ENCODE assay signal across 1 cellular context in the genomic region with DNA sequence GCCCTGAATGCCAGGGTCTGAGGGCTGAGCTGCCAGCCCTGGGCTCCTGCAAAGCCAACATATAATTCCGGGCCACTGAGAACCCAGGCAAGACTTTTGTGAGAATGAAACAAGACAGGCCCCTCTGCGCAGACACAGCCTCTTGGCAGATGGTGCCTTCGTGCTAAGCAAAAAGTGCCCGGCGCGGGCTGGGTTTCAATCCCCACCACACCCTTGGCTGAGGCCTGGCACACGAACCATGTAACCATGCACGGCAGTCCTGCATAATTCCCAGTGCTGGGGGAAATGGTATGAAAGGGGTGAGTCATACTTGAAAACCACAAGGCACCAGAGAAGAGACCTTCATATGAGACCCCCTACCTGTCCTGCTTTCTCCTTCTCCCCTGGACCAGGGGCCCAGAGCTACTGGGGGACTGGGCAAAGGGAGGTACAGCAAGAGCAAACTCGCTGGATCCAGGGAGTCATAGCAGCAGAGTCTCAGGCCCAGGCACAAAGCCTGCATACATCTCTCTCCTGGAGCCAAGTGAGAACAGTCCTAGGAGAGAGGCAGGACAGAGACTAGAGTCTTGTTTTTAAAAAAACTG.
A peak's percentile ranks its signal among the peaks of the same experiment; 100 is the strongest.
TF ChIP-seq lines count a peak whose summit lies in the region.

No MANE protein-coding gene starts in this region.

TF ChIP-seq in SK-N-SH, 30 proteins besides CTCF, POLR2A, EP300 and RAD21 (continued from another document):
- TF ChIP-seq SMC3 (IDR thresholded peaks at IDR 0.05; ENCODE audit: low read depth, low read length) (no peak), FOXM1 (IDR thresholded peaks at IDR 0.05; ENCODE audit: low read depth) (no peak), YY1 (IDR thresholded peaks at IDR 0.05; ENCODE audit: low read depth) (no peak), CHD2 (IDR thresholded peaks at IDR 0.05; ENCODE audit: low read length, partially characterized antibody) (no peak), GABPA (IDR thresholded peaks at IDR 0.05; ENCODE audit: low read depth) (no peak), POLR2AphosphoS5 (IDR thresholded peaks at IDR 0.05; ENCODE audit: low read depth, low read length) (no peak), NFIC (IDR thresholded peaks at IDR 0.05; ENCODE audit: borderline replicate concordance) (0 out of 2 replicates have a peak, but pooled peaks have one; percentile 9), PBX3 (IDR thresholded peaks at IDR 0.05) (0 out of 2 replicates have a peak, but pooled peaks have one; percentile 7)
- TF ChIP-seq, protein P1, sequence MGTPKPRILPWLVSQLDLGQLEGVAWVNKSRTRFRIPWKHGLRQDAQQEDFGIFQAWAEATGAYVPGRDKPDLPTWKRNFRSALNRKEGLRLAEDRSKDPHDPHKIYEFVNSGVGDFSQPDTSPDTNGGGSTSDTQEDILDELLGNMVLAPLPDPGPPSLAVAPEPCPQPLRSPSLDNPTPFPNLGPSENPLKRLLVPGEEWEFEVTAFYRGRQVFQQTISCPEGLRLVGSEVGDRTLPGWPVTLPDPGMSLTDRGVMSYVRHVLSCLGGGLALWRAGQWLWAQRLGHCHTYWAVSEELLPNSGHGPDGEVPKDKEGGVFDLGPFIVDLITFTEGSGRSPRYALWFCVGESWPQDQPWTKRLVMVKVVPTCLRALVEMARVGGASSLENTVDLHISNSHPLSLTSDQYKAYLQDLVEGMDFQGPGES (IDR thresholded peaks at IDR 0.05; ENCODE audit: low read depth, low read length) = no peak
- TF ChIP-seq, protein P2, sequence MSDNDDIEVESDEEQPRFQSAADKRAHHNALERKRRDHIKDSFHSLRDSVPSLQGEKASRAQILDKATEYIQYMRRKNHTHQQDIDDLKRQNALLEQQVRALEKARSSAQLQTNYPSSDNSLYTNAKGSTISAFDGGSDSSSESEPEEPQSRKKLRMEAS (IDR thresholded peaks at IDR 0.05; ENCODE audit: low read depth) = 0 out of 2 replicates have a peak, but pooled peaks have one; percentile 34
